In genomic region chr7:28181921-28182517, GRCh38 we compare ENCODE assay signal across 12 cellular contexts. TPM values are rescaled to one million over a fixed set of nuclear protein-coding genes. Genes with fewer than 3 reads are reported as not detected.
DNase-seq lines count a peak whose midpoint lies in the region; ATAC-seq and TF ChIP-seq lines count a peak whose summit lies in the region.
"Had no signal": no experiment of that assay in that cellular context is flagged by ENCODE, and none has a peak within 500 bp of the region (broad histone marks: within the 10 kb centered on the region; RNA-seq: fewer than 3 reads in every experiment).

No MANE protein-coding gene starts in this region.

- ATAC-seq in T-cell (replicated peaks in 1 of 4), result no peak
- ATAC-seq in memory B cell (ENCODE audit: low read depth), result no peak
- ATAC-seq in HG02623 (IDR thresholded peaks at IDR 0.05; ENCODE audit: unreplicated experiment), result no peak
- ATAC-seq in lower lobe of right lung, result no peak

- no peaks in the 10 kb centered on the region for H3K36me3 Mint-ChIP-seq in T-helper 1 cell treated with Interleukin-12 subunit alpha and Interleukin-12 subunit beta and Interleukin-4 antibody, amounts not matched to agents 30 μg/mL and 1 μg/mL, for 36 hours (ENCODE audit: low read depth)
- H3K36me3 Mint-ChIP-seq in T-cell (no peaks in the 10 kb centered on the region), memory B cell (peaks cover 2% of the 10 kb centered on the region)

- H3K9me3 ChIP-seq in lower lobe of right lung, result no peaks in the 10 kb centered on the region

- DNase-seq in T-helper 1 cell, result no peak
- DNase-seq in T-cell, result no peak
- DNase-seq in memory B cell (ENCODE audit: low spot score in 2 of 2), result no peak
- DNase-seq in substantia nigra (lab: John Stamatoyannopoulos, UW), result peak in 14 of 49 donors; percentile 2 to 54 (median 15)
- DNase-seq in NCI-H82 (lab: John Stamatoyannopoulos, UW), result no peak
- no peak for DNase-seq in lower lobe of right lung
- DNase-seq: cortex of kidney, DMS79, NCI-H226, trophoblast cell had no signal

- H3K4me1 ChIP-seq in lower lobe of right lung, result peaks cover 29% of the 10 kb centered on the region

- H3K27ac ChIP-seq in substantia nigra (ENCODE audit: low read depth, low read length, poor library complexity, severe bottlenecking) (peak overlapping the region; percentile 47), lower lobe of right lung (no peak overlapping the region)

- POLR2A ChIA-PET in T-cell (lab: Charles Lee), result no interaction called here

- peaks cover 52% of the 10 kb centered on the region for H3K27me3 Mint-ChIP-seq in T-helper 1 cell treated with Interleukin-12 subunit alpha and Interleukin-12 subunit beta and Interleukin-4 antibody, amounts not matched to agents 30 μg/mL and 1 μg/mL, for 36 hours (ENCODE audit: low read depth)
- peaks cover 0 to 4% of the 10 kb centered on the region in 2 donors for H3K27me3 Mint-ChIP-seq in T-cell
- no peaks in the 10 kb centered on the region for H3K27me3 Mint-ChIP-seq in memory B cell

- TF ChIP-seq CTCF in lower lobe of right lung (IDR thresholded peaks at IDR 0.05), result no peak

- no peak overlapping the region for H3K4me3 ChIP-seq in lower lobe of right lung

- peak overlapping the region; percentile 38 for H3K4me3 Mint-ChIP-seq in T-helper 1 cell treated with Interleukin-12 subunit alpha and Interleukin-12 subunit beta and Interleukin-4 antibody, amounts not matched to agents 30 μg/mL and 1 μg/mL, for 36 hours
- peak overlapping the region; percentile 4 to 92 (median 31) for H3K4me3 Mint-ChIP-seq in T-cell
- H3K4me3 Mint-ChIP-seq in memory B cell, result peak overlapping the region; percentile 32

- no peak overlapping the region for H3K27ac Mint-ChIP-seq in T-helper 1 cell treated with Interleukin-12 subunit alpha and Interleukin-12 subunit beta and Interleukin-4 antibody, amounts not matched to agents 30 μg/mL and 1 μg/mL, for 36 hours
- H3K27ac Mint-ChIP-seq in T-cell, result peak overlapping the region in 1 of 2 donors; percentile 39
- H3K27ac Mint-ChIP-seq in memory B cell, result peak overlapping the region; percentile 56

- H3K9me3 Mint-ChIP-seq in T-helper 1 cell treated with Interleukin-12 subunit alpha and Interleukin-12 subunit beta and Interleukin-4 antibody, amounts not matched to agents 30 μg/mL and 1 μg/mL, for 36 hours, result no peaks in the 10 kb centered on the region
- H3K9me3 Mint-ChIP-seq in T-cell (no peaks in the 10 kb centered on the region), memory B cell (no peaks in the 10 kb centered on the region)

- intact Hi-C loops in lower lobe of right lung (cut with DNase I), result no loop called here

- CTCF ChIA-PET in T-cell (lab: Charles Lee), result interaction anchor here in 1 of 2 donors (0.6 kb wide), 1 partner anchor 26 kb away, joined by 3 read pairs; no protein-coding TSS in a partner anchor

- no peaks in the 10 kb centered on the region for H3K27me3 ChIP-seq in lower lobe of right lung (ENCODE audit: low read depth)

- H3K36me3 ChIP-seq in lower lobe of right lung, result no peaks in the 10 kb centered on the region

- H3K4me1 Mint-ChIP-seq in T-helper 1 cell treated with Interleukin-12 subunit alpha and Interleukin-12 subunit beta and Interleukin-4 antibody, amounts not matched to agents 30 μg/mL and 1 μg/mL, for 36 hours (ENCODE audit: low read depth), result peaks cover 11% of the 10 kb centered on the region
- H3K4me1 Mint-ChIP-seq in T-cell (peaks cover 12 to 31% (median 15%) of the 10 kb centered on the region in 3 donors), memory B cell (peaks cover 36% of the 10 kb centered on the region)

RNA-seq across cellular contexts. Expression of gene JAZF1, which starts 1.4 kb away (rescaled TPM):
- total RNA-seq in T-cell (10 to 100 TPM in 4 of 5 donors, 1 to 10 TPM in 1; 9.6 to 22.1 (median 15.9) TPM), lower lobe of right lung (19.4 TPM)
